Comparison of ENCODE assay signal across 1 cellular context in the genomic region with DNA sequence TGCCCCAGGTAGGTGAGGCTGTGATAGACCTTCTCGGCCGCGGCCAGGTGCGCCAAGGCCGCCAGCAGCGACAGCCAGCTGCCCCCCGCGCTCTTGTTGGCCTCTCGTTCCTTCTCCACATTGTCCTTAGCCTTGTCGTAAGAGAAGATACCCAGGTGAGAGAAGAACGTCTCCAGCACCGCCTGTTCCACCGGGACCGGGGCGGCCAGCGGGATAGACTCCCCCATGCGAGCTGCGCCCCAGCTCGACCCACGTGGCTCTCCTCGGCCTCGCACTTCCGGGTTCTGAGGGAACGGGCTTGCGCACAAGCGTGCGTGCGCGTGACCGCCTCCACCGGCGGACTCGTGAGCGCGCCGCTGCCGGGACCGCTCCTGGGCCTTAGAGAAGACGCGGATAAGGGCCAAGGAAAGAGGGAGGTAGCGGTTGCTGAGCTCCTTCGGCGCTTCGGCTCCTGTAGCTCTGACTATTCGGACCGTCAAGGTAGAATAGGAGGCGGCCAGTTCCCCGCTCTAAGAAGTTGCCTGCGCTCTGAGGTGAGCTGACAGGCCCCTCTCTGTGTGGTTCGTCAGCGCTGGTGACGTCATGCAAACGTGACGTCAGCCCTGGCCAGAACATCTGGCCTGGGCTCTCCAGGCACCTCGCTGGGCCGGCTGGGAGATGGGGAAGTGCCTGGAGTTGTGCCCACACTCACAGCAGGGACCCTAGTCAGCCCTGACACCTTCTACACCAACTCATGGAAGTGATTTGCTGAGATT.
A peak's percentile ranks its signal among the peaks of the same experiment; 100 is the strongest.
TF ChIP-seq lines count a peak whose summit lies in the region.

TSS of gene KICS2 (minus strand) at position 286 of the 755 bp plus-strand sequence. CDS start at position 227, 59 bp downstream.

TF ChIP-seq in HepG2, 621 proteins besides CTCF, POLR2A, EP300 and RAD21 (continued from another document and continues in another):
- TF ChIP-seq MLLT10 (CRISPR knock-in tag; IDR thresholded peaks at IDR 0.05) (no peak), ZNF724P (CRISPR knock-in tag; IDR thresholded peaks at IDR 0.05; ENCODE audit: borderline replicate concordance) (peak; percentile 20; the same call in 1 of the 2 replicates), ZNF720 (CRISPR knock-in tag; IDR thresholded peaks at IDR 0.05) (0 out of 2 replicates have a peak, but pooled peaks have one; percentile 47), PLSCR1 (CRISPR knock-in tag; IDR thresholded peaks at IDR 0.05; ENCODE audit: borderline replicate concordance) (no peak), ZFYVE20 (CRISPR knock-in tag; IDR thresholded peaks at IDR 0.05; ENCODE audit: borderline replicate concordance, low read depth) (no peak), ELF4 (CRISPR knock-in tag; IDR thresholded peaks at IDR 0.05; ENCODE audit: borderline replicate concordance) (peak; percentile 45; the same call in 1 of the 2 replicates), SRSF1 (optimal IDR thresholded peaks at IDR 0.05; ENCODE audit: low read depth, low read length) (peak; percentile 73), ZBTB21 (CRISPR knock-in tag; IDR thresholded peaks at IDR 0.05) (peak; percentile 98), FOXK1 (CRISPR knock-in tag; IDR thresholded peaks at IDR 0.05; ENCODE audit: borderline replicate concordance, low read depth) (0 out of 2 replicates have a peak, but pooled peaks have one; percentile 51), ZIK1 (CRISPR knock-in tag; IDR thresholded peaks at IDR 0.05; ENCODE audit: borderline replicate concordance, low read depth) (peak; percentile 69; the same call in 1 of the 2 replicates), ZNF580 (CRISPR knock-in tag; IDR thresholded peaks at IDR 0.05; ENCODE audit: borderline replicate concordance, low read depth) (peak; percentile 66), NFATC3 (CRISPR knock-in tag; IDR thresholded peaks at IDR 0.05) (peak; percentile 71; the same call in 1 of the 2 replicates), ZFP36L2 (CRISPR knock-in tag; IDR thresholded peaks at IDR 0.05) (no peak), REL (CRISPR knock-in tag; conservative IDR thresholded peaks at IDR 0.05) (no peak), NRL (CRISPR knock-in tag; IDR thresholded peaks at IDR 0.05; ENCODE audit: borderline replicate concordance) (peak; percentile 94), FOXO1 (CRISPR knock-in tag; IDR thresholded peaks at IDR 0.05) (peak; percentile 30; the same call in 1 of the 2 replicates), KDM4B (CRISPR knock-in tag; IDR thresholded peaks at IDR 0.05) (peak; percentile 28), ZNF30 (CRISPR knock-in tag; IDR thresholded peaks at IDR 0.05) (peak; percentile 75; the same call in 1 of the 2 replicates), ATM (IDR thresholded peaks at IDR 0.05; ENCODE audit: borderline replicate concordance) (no peak), NKX3-1 (CRISPR knock-in tag; IDR thresholded peaks at IDR 0.05) (peak; percentile 41; the same call in 1 of the 2 replicates), USF2 (IDR thresholded peaks at IDR 0.05; ENCODE audit: low read depth, low read length) (peak; percentile 56), USF2 (CRISPR knock-in tag; IDR thresholded peaks at IDR 0.05; ENCODE audit: borderline replicate concordance) (peak; percentile 76; the same call in 1 of the 2 replicates), ZNF510 (CRISPR knock-in tag; IDR thresholded peaks at IDR 0.05; ENCODE audit: low read depth) (no peak), ZNF616 (CRISPR knock-in tag; IDR thresholded peaks at IDR 0.05; ENCODE audit: low read depth) (no peak; the same call in 1 of the 2 replicates), CBX1 (IDR thresholded peaks at IDR 0.05; ENCODE audit: low read depth) (no peak), ISX (CRISPR knock-in tag; conservative IDR thresholded peaks at IDR 0.05) (0 out of 2 replicates have a peak, but pooled peaks have one; percentile 35), PCBP2 (optimal IDR thresholded peaks at IDR 0.05; ENCODE audit: low read depth, low read length, poor library complexity, severe bottlenecking) (no peak), ATAD3A (CRISPR knock-in tag; IDR thresholded peaks at IDR 0.05) (no peak), PTBP1 (IDR thresholded peaks at IDR 0.05; ENCODE audit: low read depth, low read length, poor library complexity, severe bottlenecking) (no peak), NFYC (CRISPR knock-in tag; IDR thresholded peaks at IDR 0.05) (no peak; the same call in 1 of the 2 replicates), KDM5A (IDR thresholded peaks at IDR 0.05; ENCODE audit: borderline replicate concordance, low read length) (peak; percentile 75), CENPX (CRISPR knock-in tag; IDR thresholded peaks at IDR 0.05) (no peak), HNRNPL (IDR thresholded peaks at IDR 0.05; ENCODE audit: low read depth, low read length) (no peak), ZNF24 (IDR thresholded peaks at IDR 0.05) (no peak), NCOR1 (IDR thresholded peaks at IDR 0.05; ENCODE audit: borderline replicate concordance, low read length) (no peak), ZMYM3 (CRISPR knock-in tag; IDR thresholded peaks at IDR 0.05) (no peak; the same call in 1 of the 2 replicates), NCOA1 (CRISPR knock-in tag; IDR thresholded peaks at IDR 0.05) (0 out of 2 replicates have a peak, but pooled peaks have one; percentile 58), ZNF557 (CRISPR knock-in tag; IDR thresholded peaks at IDR 0.05) (no peak), PCBP1 (IDR thresholded peaks at IDR 0.05; ENCODE audit: borderline replicate concordance, low read depth, low read length) (peak; percentile 60; the same call in 1 of the 2 replicates), SALL2 (CRISPR knock-in tag; IDR thresholded peaks at IDR 0.05) (peak; percentile 86), XRCC5 (optimal IDR thresholded peaks at IDR 0.05; ENCODE audit: low read length) (no peak), ZNF83 (CRISPR knock-in tag; IDR thresholded peaks at IDR 0.05; ENCODE audit: borderline replicate concordance) (no peak), SETDB1 (CRISPR knock-in tag; IDR thresholded peaks at IDR 0.05; ENCODE audit: borderline replicate concordance) (no peak)
- TF ChIP-seq, protein P1, sequence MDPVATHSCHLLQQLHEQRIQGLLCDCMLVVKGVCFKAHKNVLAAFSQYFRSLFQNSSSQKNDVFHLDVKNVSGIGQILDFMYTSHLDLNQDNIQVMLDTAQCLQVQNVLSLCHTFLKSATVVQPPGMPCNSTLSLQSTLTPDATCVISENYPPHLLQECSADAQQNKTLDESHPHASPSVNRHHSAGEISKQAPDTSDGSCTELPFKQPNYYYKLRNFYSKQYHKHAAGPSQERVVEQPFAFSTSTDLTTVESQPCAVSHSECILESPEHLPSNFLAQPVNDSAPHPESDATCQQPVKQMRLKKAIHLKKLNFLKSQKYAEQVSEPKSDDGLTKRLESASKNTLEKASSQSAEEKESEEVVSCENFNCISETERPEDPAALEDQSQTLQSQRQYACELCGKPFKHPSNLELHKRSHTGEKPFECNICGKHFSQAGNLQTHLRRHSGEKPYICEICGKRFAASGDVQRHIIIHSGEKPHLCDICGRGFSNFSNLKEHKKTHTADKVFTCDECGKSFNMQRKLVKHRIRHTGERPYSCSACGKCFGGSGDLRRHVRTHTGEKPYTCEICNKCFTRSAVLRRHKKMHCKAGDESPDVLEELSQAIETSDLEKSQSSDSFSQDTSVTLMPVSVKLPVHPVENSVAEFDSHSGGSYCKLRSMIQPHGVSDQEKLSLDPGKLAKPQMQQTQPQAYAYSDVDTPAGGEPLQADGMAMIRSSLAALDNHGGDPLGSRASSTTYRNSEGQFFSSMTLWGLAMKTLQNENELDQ (CRISPR knock-in tag; IDR thresholded peaks at IDR 0.05; ENCODE audit: borderline replicate concordance) = no peak
- TF ChIP-seq, protein P2, sequence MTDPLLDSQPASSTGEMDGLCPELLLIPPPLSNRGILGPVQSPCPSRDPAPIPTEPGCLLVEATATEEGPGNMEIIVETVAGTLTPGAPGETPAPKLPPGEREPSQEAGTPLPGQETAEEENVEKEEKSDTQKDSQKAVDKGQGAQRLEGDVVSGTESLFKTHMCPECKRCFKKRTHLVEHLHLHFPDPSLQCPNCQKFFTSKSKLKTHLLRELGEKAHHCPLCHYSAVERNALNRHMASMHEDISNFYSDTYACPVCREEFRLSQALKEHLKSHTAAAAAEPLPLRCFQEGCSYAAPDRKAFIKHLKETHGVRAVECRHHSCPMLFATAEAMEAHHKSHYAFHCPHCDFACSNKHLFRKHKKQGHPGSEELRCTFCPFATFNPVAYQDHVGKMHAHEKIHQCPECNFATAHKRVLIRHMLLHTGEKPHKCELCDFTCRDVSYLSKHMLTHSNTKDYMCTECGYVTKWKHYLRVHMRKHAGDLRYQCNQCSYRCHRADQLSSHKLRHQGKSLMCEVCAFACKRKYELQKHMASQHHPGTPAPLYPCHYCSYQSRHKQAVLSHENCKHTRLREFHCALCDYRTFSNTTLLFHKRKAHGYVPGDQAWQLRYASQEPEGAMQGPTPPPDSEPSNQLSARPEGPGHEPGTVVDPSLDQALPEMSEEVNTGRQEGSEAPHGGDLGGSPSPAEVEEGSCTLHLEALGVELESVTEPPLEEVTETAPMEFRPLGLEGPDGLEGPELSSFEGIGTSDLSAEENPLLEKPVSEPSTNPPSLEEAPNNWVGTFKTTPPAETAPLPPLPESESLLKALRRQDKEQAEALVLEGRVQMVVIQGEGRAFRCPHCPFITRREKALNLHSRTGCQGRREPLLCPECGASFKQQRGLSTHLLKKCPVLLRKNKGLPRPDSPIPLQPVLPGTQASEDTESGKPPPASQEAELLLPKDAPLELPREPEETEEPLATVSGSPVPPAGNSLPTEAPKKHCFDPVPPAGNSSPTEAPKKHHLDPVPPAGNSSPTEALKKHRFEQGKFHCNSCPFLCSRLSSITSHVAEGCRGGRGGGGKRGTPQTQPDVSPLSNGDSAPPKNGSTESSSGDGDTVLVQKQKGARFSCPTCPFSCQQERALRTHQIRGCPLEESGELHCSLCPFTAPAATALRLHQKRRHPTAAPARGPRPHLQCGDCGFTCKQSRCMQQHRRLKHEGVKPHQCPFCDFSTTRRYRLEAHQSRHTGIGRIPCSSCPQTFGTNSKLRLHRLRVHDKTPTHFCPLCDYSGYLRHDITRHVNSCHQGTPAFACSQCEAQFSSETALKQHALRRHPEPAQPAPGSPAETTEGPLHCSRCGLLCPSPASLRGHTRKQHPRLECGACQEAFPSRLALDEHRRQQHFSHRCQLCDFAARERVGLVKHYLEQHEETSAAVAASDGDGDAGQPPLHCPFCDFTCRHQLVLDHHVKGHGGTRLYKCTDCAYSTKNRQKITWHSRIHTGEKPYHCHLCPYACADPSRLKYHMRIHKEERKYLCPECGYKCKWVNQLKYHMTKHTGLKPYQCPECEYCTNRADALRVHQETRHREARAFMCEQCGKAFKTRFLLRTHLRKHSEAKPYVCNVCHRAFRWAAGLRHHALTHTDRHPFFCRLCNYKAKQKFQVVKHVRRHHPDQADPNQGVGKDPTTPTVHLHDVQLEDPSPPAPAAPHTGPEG (CRISPR knock-in tag; IDR thresholded peaks at IDR 0.05) = peak; percentile 88
- TF ChIP-seq, protein P3, sequence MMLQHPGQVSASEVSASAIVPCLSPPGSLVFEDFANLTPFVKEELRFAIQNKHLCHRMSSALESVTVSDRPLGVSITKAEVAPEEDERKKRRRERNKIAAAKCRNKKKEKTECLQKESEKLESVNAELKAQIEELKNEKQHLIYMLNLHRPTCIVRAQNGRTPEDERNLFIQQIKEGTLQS (CRISPR knock-in tag; IDR thresholded peaks at IDR 0.05) = peak; percentile 37; the same call in 1 of the 2 replicates
- TF ChIP-seq, protein P4, sequence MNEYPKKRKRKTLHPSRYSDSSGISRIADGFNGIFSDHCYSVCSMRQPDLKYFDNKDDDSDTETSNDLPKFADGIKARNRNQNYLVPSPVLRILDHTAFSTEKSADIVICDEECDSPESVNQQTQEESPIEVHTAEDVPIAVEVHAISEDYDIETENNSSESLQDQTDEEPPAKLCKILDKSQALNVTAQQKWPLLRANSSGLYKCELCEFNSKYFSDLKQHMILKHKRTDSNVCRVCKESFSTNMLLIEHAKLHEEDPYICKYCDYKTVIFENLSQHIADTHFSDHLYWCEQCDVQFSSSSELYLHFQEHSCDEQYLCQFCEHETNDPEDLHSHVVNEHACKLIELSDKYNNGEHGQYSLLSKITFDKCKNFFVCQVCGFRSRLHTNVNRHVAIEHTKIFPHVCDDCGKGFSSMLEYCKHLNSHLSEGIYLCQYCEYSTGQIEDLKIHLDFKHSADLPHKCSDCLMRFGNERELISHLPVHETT (CRISPR knock-in tag; conservative IDR thresholded peaks at IDR 0.05) = peak; percentile 69; the same call in 1 of the 2 replicates
- TF ChIP-seq, protein P5, sequence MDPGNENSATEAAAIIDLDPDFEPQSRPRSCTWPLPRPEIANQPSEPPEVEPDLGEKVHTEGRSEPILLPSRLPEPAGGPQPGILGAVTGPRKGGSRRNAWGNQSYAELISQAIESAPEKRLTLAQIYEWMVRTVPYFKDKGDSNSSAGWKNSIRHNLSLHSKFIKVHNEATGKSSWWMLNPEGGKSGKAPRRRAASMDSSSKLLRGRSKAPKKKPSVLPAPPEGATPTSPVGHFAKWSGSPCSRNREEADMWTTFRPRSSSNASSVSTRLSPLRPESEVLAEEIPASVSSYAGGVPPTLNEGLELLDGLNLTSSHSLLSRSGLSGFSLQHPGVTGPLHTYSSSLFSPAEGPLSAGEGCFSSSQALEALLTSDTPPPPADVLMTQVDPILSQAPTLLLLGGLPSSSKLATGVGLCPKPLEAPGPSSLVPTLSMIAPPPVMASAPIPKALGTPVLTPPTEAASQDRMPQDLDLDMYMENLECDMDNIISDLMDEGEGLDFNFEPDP (CRISPR knock-in tag; conservative IDR thresholded peaks at IDR 0.05) = no peak
